In the genomic region with DNA sequence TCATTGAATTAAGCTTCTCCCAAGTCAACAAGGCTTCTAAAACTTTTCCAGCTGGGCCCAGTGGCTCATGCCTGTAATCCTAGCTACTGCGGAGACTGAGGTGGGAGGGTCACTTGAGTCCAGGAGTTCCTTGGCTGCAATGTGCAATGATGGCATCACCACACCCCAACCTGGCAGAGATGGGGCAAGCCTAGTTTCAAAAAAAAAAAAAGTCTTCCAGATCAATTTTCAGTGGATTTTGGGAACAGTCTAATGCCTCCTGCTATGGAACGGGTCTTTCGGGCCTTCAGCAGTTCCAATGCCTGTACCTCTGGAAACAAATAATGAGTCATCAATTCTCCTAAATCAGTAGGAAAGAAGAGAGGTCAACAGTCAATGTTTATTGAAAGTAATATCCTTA, we compare ENCODE assay signal across 19 cellular contexts.
"Had no signal": no experiment of that assay in that cellular context is flagged by ENCODE, and none has a peak within 500 bp of the region (broad histone marks: within the 10 kb centered on the region; RNA-seq: fewer than 3 reads in every experiment).

No MANE protein-coding gene starts in this region.

- H3K9ac ChIP-seq: parathyroid adenoma had no signal

- DNase-seq: dorsolateral prefrontal cortex; effector CD8-positive, alpha-beta T cell; endodermal cell; foreskin fibroblast; gastrocnemius medialis; mesenchymal stem cell; mucosa of descending colon; naive B cell; sigmoid colon; spleen; stimulated activated CD4-positive, alpha-beta T cell treated with anti-CD3 and anti-CD28 coated beads, Interleukin-4, amount 100 ng/mL, for 4 hours; upper lobe of right lung; uterus had no signal

- ATAC-seq: esophagus mucosa; gastrocnemius medialis; mucosa of descending colon; natural killer cell treated with Interleukin-12 subunit alpha and Interleukin-12 subunit beta and Interleukin-15 and Interleukin-18, amount 100 ng/mL, for 72 hours had no signal

- H3K9me3 ChIP-seq: gastrocnemius medialis, mucosa of descending colon, sigmoid colon, thoracic aorta, tibial nerve, upper lobe of right lung, uterus had no signal

- H3K36me3 ChIP-seq: gastrocnemius medialis, sigmoid colon, spleen, thoracic aorta, tibial nerve, upper lobe of right lung, uterus had no signal

- H3K4me3 ChIP-seq: dorsolateral prefrontal cortex, gastrocnemius medialis, mucosa of descending colon, sigmoid colon, spleen, thoracic aorta, tibial nerve, upper lobe of right lung, uterus had no signal

- H3K27ac ChIP-seq: dorsolateral prefrontal cortex, epithelial cell of prostate, gastrocnemius medialis, parathyroid adenoma, sigmoid colon, spleen, thoracic aorta, tibial nerve, upper lobe of right lung, uterus had no signal

- H3K27me3 ChIP-seq: gastrocnemius medialis, sigmoid colon, spleen, tibial nerve, upper lobe of right lung, uterus had no signal

- H3K4me1 ChIP-seq: gastrocnemius medialis, parathyroid adenoma, sigmoid colon, spleen, tibial nerve, upper lobe of right lung, uterus had no signal
